ENCODE assay signal across 19 cellular contexts in the genomic region with DNA sequence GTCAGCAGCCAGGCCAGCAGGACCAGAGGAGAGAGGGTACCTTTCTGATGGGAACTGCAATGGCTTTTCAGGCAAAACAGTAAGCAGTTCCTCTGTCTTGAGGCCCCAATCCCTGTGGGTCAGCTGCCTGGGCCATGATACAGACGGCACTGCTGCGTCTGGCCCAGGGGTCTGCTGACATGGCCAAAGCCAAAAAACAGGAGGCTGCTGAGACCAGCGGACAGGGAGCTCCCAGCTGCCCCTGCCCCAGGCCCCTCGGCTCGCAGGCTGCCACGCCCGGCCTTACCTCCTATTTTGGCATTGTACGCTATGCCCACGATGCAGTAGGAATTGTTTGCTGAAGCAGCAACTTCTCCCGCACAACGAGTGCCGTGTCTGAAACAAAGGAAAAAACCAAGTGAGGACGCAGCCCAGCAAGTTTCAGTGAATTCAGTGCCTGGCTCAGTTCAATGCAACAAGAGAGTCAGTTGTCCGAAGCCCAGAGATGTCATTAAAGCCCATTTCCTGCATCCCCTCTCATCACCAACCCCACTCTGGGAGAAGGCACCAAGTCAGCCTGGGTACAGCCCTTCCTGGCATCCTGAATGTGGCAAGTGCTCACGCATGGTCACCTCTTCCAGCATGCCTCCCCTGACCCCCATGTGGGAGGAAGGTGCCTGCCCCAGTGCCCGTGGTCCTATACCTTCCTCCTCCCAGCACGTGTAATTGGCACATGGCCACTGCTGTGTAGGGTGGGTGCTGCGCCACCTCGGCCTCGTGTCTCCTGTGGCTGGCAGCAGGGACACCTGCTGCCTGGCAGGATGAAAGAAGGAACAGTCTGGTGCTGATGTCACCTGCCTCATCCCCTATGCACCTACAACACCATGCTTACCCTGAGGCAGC.
"Had no signal": no experiment of that assay in that cellular context is flagged by ENCODE, and none has a peak within 500 bp of the region (broad histone marks: within the 10 kb centered on the region; RNA-seq: fewer than 3 reads in every experiment).

No MANE protein-coding gene starts in this region.

- FAIRE-seq: small intestine had no signal

- H3K27ac Mint-ChIP-seq: activated CD4-positive, alpha-beta memory T cell treated with anti-CD3 and anti-CD28 coated beads for 36 hours; activated CD4-positive, alpha-beta T cell treated with anti-CD3 and anti-CD28 coated beads for 36 hours; nephron progenitor cell; progenitor cell of endocrine pancreas; WTC11 had no signal

- H3K9me3 Mint-ChIP-seq: activated CD4-positive, alpha-beta memory T cell treated with anti-CD3 and anti-CD28 coated beads for 36 hours; central memory CD8-positive, alpha-beta T cell; WTC11 had no signal

- H3K36me3 Mint-ChIP-seq: WTC11 had no signal

- DNase-seq: activated CD4-positive, alpha-beta memory T cell treated with anti-CD3 and anti-CD28 coated beads for 36 hours; activated CD4-positive, alpha-beta T cell treated with anti-CD3 and anti-CD28 coated beads for 36 hours; activated effector memory CD4-positive, alpha-beta T cell treated with Interleukin-2 at 50 U/mL for 16 hours; activated naive CD4-positive, alpha-beta T cell treated with anti-CD3 and anti-CD28 coated beads, Interleukin-2, amount 50 U/mL, for 16 hours; activated T-cell treated with anti-CD3 and anti-CD28 coated beads, Interleukin-2, amount 50 U/mL, for 48 hours; colonic mucosa; foreskin keratinocyte; hypothalamus; islet precursor cell; nephron progenitor cell; occipital lobe; right cardiac atrium; small intestine; stimulated activated CD4-positive, alpha-beta T cell treated with anti-CD3 and anti-CD28 coated beads, Interleukin-4, amount 100 ng/mL, for 1 hour; SW 1271; upper lobe of right lung had no signal

- H3K4me1 Mint-ChIP-seq: activated CD4-positive, alpha-beta T cell treated with anti-CD3 and anti-CD28 coated beads for 36 hours; central memory CD8-positive, alpha-beta T cell had no signal

- H3K4me3 Mint-ChIP-seq: activated CD4-positive, alpha-beta memory T cell treated with anti-CD3 and anti-CD28 coated beads for 36 hours; activated CD4-positive, alpha-beta T cell treated with anti-CD3 and anti-CD28 coated beads for 36 hours; central memory CD8-positive, alpha-beta T cell; nephron progenitor cell; WTC11 had no signal
